In the genomic region with DNA sequence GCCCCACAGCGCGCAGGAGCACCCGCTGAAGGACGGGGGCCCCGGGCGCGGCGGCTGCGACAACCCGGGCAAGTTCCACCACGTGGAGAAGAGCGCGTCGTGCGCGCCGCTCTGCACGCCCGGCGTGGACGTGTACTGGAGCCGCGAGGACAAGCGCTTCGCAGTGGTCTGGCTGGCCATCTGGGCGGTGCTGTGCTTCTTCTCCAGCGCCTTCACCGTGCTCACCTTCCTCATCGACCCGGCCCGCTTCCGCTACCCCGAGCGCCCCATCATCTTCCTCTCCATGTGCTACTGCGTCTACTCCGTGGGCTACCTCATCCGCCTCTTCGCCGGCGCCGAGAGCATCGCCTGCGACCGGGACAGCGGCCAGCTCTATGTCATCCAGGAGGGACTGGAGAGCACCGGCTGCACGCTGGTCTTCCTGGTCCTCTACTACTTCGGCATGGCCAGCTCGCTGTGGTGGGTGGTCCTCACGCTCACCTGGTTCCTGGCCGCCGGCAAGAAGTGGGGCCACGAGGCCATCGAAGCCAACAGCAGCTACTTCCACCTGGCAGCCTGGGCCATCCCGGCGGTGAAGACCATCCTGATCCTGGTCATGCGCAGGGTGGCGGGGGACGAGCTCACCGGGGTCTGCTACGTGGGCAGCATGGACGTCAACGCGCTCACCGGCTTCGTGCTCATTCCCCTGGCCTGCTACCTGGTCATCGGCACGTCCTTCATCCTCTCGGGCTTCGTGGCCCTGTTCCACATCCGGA, we compare ENCODE assay signal across 20 cellular contexts. TPM values are rescaled to one million over a fixed set of nuclear protein-coding genes. Genes with fewer than 3 reads are reported as not detected.
DNase-seq lines count a peak whose midpoint lies in the region; ATAC-seq and TF ChIP-seq lines count a peak whose summit lies in the region.
"Had no signal": no experiment of that assay in that cellular context is flagged by ENCODE, and none has a peak within 500 bp of the region (broad histone marks: within the 10 kb centered on the region; RNA-seq: fewer than 3 reads in every experiment).

No MANE protein-coding gene starts in this region.

- peaks cover 44% of the 10 kb centered on the region for H3K27me3 Mint-ChIP-seq in activated CD4-positive, alpha-beta T cell treated with anti-CD3 and anti-CD28 coated beads, Interleukin-2, amount 10 ng/mL, durations not matched to agents 24 days and 14 days

- H3K4me1 Mint-ChIP-seq in activated CD4-positive, alpha-beta T cell treated with anti-CD3 and anti-CD28 coated beads, Interleukin-2, amount 10 ng/mL, durations not matched to agents 24 days and 14 days = peaks cover 4% of the 10 kb centered on the region
- H3K4me1 Mint-ChIP-seq: activated T-helper 17 cell treated with anti-CD3 and anti-CD28 coated beads, Interleukin-2, amount 50 U/mL, for 72 hours had no signal

- no peaks in the 10 kb centered on the region for H3K9me3 Mint-ChIP-seq in activated CD4-positive, alpha-beta T cell treated with anti-CD3 and anti-CD28 coated beads, Interleukin-2, amount 10 ng/mL, durations not matched to agents 24 days and 14 days
- H3K9me3 Mint-ChIP-seq: activated T-helper 17 cell treated with anti-CD3 and anti-CD28 coated beads, Interleukin-2, amount 50 U/mL, for 72 hours had no signal

- H3K27ac ChIP-seq in HUES64 (ENCODE audit: low read depth, low read length) = no peak overlapping the region
- H3K27ac ChIP-seq in iPS-18a (ENCODE audit: low read length) = no peak overlapping the region
- no peak overlapping the region for H3K27ac ChIP-seq in psoas muscle
- H3K27ac ChIP-seq: Peyer's patch had no signal

- no peak for DNase-seq in activated CD4-positive, alpha-beta T cell treated with anti-CD3 and anti-CD28 coated beads, Interleukin-2, amount 10 ng/mL, durations not matched to agents 24 days and 14 days
- no peak for DNase-seq in activated CD4-positive, alpha-beta T cell treated with anti-CD3 and anti-CD28 coated beads, Interleukin-2, amount 50 U/mL, for 1 hour
- DNase-seq in psoas muscle = no peak
- no peak for DNase-seq in NCI-H446 treated with DMSO at 0.1 percent for 48 hours (lab: John Stamatoyannopoulos, UW)
- DNase-seq in effector CD8-positive, alpha-beta T cell (lab: John Stamatoyannopoulos, UW) = no peak
- DNase-seq: effector CD4-positive, alpha-beta T cell; EL; NCI-H187 treated with DMSO at 0.1 percent for 48 hours; NCI-H526 treated with DMSO at 0.1 percent for 48 hours; Peyer's patch; stimulated activated CD4-positive, alpha-beta T cell treated with anti-CD3 and anti-CD28 coated beads, Interleukin-2, amount 100 ng/mL, for 24 hours; stimulated activated CD8-positive, alpha-beta memory T cell treated with anti-CD3 and anti-CD28 coated beads, Interleukin-4, amount 100 ng/mL, for 48 hours had no signal

- H3K4me1 ChIP-seq in HUES64 (ENCODE audit: insufficient read depth, low read length) = peaks cover 49% of the 10 kb centered on the region
- peaks cover 46% of the 10 kb centered on the region for H3K4me1 ChIP-seq in iPS-18a (ENCODE audit: control insufficient read depth, low read depth, low read length)
- no peaks in the 10 kb centered on the region for H3K4me1 ChIP-seq in psoas muscle

- WGBS in HUES64 = 4% methylated on average over 71 of the region's 71 CpGs
- 21 to 34% (median 24%) methylated on average over 65 to 71 of the region's 71 CpGs for WGBS in psoas muscle, 3 donors

- H3K27me3 ChIP-seq in HUES64 (ENCODE audit: insufficient read depth, low read length) (peaks cover 98% of the 10 kb centered on the region), iPS-18a (ENCODE audit: control insufficient read depth, insufficient read depth, low read length) (peaks cover 92% of the 10 kb centered on the region), psoas muscle (ENCODE audit: insufficient read depth in 3 of 3, low read length in 2 of 3) (peaks cover 0 to 50% (median 10%) of the 10 kb centered on the region in 3 donors)

- no peaks in the 10 kb centered on the region for H3K36me3 ChIP-seq in HUES64 (ENCODE audit: insufficient read depth, low read length)
- no peaks in the 10 kb centered on the region for H3K36me3 ChIP-seq in iPS-18a (ENCODE audit: control insufficient read depth, low read depth, low read length)
- no peaks in the 10 kb centered on the region for H3K36me3 ChIP-seq in psoas muscle (ENCODE audit: insufficient read depth in 1 of 2, low read depth in 1 of 2)
- H3K36me3 ChIP-seq: Peyer's patch had no signal

- ATAC-seq in psoas muscle = no peak
- ATAC-seq in GM19395 (IDR thresholded peaks at IDR 0.05; ENCODE audit: unreplicated experiment) = no peak
- ATAC-seq: activated T-helper 17 cell treated with anti-CD3 and anti-CD28 coated beads, Interleukin-2, amount 50 U/mL, for 72 hours had no signal

- H3K4me3 Mint-ChIP-seq in activated CD4-positive, alpha-beta T cell treated with anti-CD3 and anti-CD28 coated beads, Interleukin-2, amount 10 ng/mL, durations not matched to agents 24 days and 14 days = no peak overlapping the region
- H3K4me3 Mint-ChIP-seq: activated T-helper 17 cell treated with anti-CD3 and anti-CD28 coated beads, Interleukin-2, amount 50 U/mL, for 72 hours had no signal

- H3K9ac ChIP-seq in HUES64 (ENCODE audit: low read depth, low read length) (no peak overlapping the region), iPS-18a (ENCODE audit: low read length) (no peak overlapping the region)

- H3K27ac Mint-ChIP-seq in activated CD4-positive, alpha-beta T cell treated with anti-CD3 and anti-CD28 coated beads, Interleukin-2, amount 10 ng/mL, durations not matched to agents 24 days and 14 days = peak overlapping the region; percentile 41
- H3K27ac Mint-ChIP-seq: activated T-helper 17 cell treated with anti-CD3 and anti-CD28 coated beads, Interleukin-2, amount 50 U/mL, for 72 hours had no signal

- intact Hi-C loops in activated CD4-positive, alpha-beta T cell treated with anti-CD3 and anti-CD28 coated beads, Interleukin-2, amount 10 ng/mL, durations not matched to agents 24 days and 14 days (cut with micrococcal nuclease) = loop anchor here (5.0 kb wide), 1 partner anchor 116 kb away; no protein-coding TSS in a partner anchor
- intact Hi-C loops in psoas muscle (cut with DNase I) = no loop called here

- TF ChIP-seq CTCF in psoas muscle (IDR thresholded peaks at IDR 0.05) = no peak

- H3K9me3 ChIP-seq in HUES64 (ENCODE audit: insufficient read depth, low read depth, low read length) = no peaks in the 10 kb centered on the region
- H3K9me3 ChIP-seq in iPS-18a (ENCODE audit: control insufficient read depth, low read depth, low read length) = no peaks in the 10 kb centered on the region
- no peaks in the 10 kb centered on the region for H3K9me3 ChIP-seq in psoas muscle

- H3K4me3 ChIP-seq in HUES64 (ENCODE audit: low read length) = peak overlapping the region; percentile 51
- peak overlapping the region; percentile 46 for H3K4me3 ChIP-seq in iPS-18a (ENCODE audit: low read length)
- H3K4me3 ChIP-seq in psoas muscle = peak overlapping the region; percentile 60

- peaks cover 2% of the 10 kb centered on the region for H3K36me3 Mint-ChIP-seq in activated CD4-positive, alpha-beta T cell treated with anti-CD3 and anti-CD28 coated beads, Interleukin-2, amount 10 ng/mL, durations not matched to agents 24 days and 14 days (ENCODE audit: low read depth)

RNA-seq across cellular contexts. Expression of a gene that starts 1.4 kb away (rescaled TPM):
- total RNA-seq in activated CD4-positive, alpha-beta T cell treated with anti-CD3 and anti-CD28 coated beads, Interleukin-2, amount 10 ng/mL, durations not matched to agents 24 days and 14 days = not detected in 2 replicates
- polyA plus RNA-seq in HUES64 (2013, experiment 1 of 2) = 10.3 TPM
- polyA plus RNA-seq in HUES64 (2013, experiment 2 of 2) = 14.8 TPM
- under 1 TPM; 0.17 to 0.68 (median 0.42) TPM for total RNA-seq in psoas muscle
- polyA plus RNA-seq in psoas muscle = under 1 TPM; 0.18 to 0.31 (median 0.26) TPM
- total RNA-seq: activated T-helper 17 cell treated with anti-CD3 and anti-CD28 coated beads, Interleukin-2, amount 50 U/mL, for 72 hours; fibroblast of villous mesenchyme; M059J; mononuclear cell; T-helper 1 cell treated with Interleukin-12 subunit alpha and Interleukin-12 subunit beta and Interleukin-4 antibody, amounts not matched to agents 30 ng/mL and 1 ng/mL, for 36 hours had no signal
